8 cellular contexts compared by ENCODE assay signal in genomic region chr14:22570132-22570949, GRCh38. TPM values are rescaled to one million over a fixed set of nuclear protein-coding genes. Genes with fewer than 3 reads are reported as not detected.
A peak's percentile ranks its signal among the peaks of the same experiment; 100 is the strongest.
DNase-seq lines count a peak whose midpoint lies in the region; ATAC-seq and TF ChIP-seq lines count a peak whose summit lies in the region.

No MANE protein-coding gene starts in this region.

- DNase-seq in CD4-positive, alpha-beta T cell = peak; percentile 63 to 87 (median 74)
- DNase-seq in NCI-H510A (lab: John Stamatoyannopoulos, UW) (peak; percentile 13), chondrocyte (ENCODE audit: low spot score) (no peak), left lobe of liver (ENCODE audit: low spot score) (peak; percentile 65)
- peak in 2 of 3 experiments; percentile 67 to 81 for DNase-seq in stimulated activated CD4-positive, alpha-beta T cell treated with anti-CD3 and anti-CD28 coated beads, TNF-alpha, amount 100 ng/mL, for 24 hours (ENCODE audit: low read depth in 3 of 3)

- H3K27me3 Mint-ChIP-seq in CD4-positive, alpha-beta T cell = no peaks in the 10 kb centered on the region
- H3K27me3 Mint-ChIP-seq in chondrocyte (ENCODE audit: low read depth) = no peaks in the 10 kb centered on the region

- intact Hi-C loops in CD4-positive, alpha-beta T cell (cut with DNase I, micrococcal nuclease) = loop anchor here (1.0 to 5.0 kb wide), 13 partner anchors 13 to 653 kb away; partner anchors contain the start of genes CDH24 (in 2 of the 2), AJUBA (in 1 of the 2), DAD1 (in 1 of the 2) and OR6J1 (in 1 of the 2)

- POLR2A ChIA-PET in CD4-positive, alpha-beta T cell (lab: Charles Lee) = interaction anchor here (0.5 to 4.9 kb wide), 89 partner anchors 8 to 859 kb away, joined by 3 to 218 read pairs (median 5); partner anchors contain the start of genes ABHD4, AJUBA, DAD1 and LRP10

- H3K9me3 Mint-ChIP-seq in CD4-positive, alpha-beta T cell = no peaks in the 10 kb centered on the region
- H3K9me3 Mint-ChIP-seq in chondrocyte (ENCODE audit: low read depth) = no peaks in the 10 kb centered on the region

- H3K27ac Mint-ChIP-seq in CD4-positive, alpha-beta T cell = peak overlapping the region; percentile 97
- H3K27ac Mint-ChIP-seq in chondrocyte (ENCODE audit: unreplicated experiment) = peak overlapping the region; percentile 85

- peaks cover 52% of the 10 kb centered on the region for H3K36me3 Mint-ChIP-seq in CD4-positive, alpha-beta T cell (ENCODE audit: low read depth)
- peaks cover 33% of the 10 kb centered on the region for H3K36me3 Mint-ChIP-seq in chondrocyte (ENCODE audit: low read depth)

- H3K27me3 ChIP-seq in CD4-positive, alpha-beta T cell (ENCODE audit: control insufficient read depth, insufficient read depth, low read length) = no peaks in the 10 kb centered on the region

- CTCF ChIA-PET in CD4-positive, alpha-beta T cell (lab: Charles Lee) = interaction anchor here (0.6 to 10.2 kb wide), 115 partner anchors 8 to 1071 kb away, joined by 3 to 211 read pairs (median 5); partner anchors contain the start of genes ABHD4, AJUBA, DAD1 and LRP10

- peaks cover 71% of the 10 kb centered on the region for H3K4me1 Mint-ChIP-seq in CD4-positive, alpha-beta T cell (ENCODE audit: low read depth)
- H3K4me1 Mint-ChIP-seq in chondrocyte (ENCODE audit: low read depth) = peaks cover 40% of the 10 kb centered on the region

- H3K4me3 Mint-ChIP-seq in CD4-positive, alpha-beta T cell = peak overlapping the region; percentile 73
- no peak overlapping the region for H3K4me3 Mint-ChIP-seq in chondrocyte (ENCODE audit: unreplicated experiment)

- H3K9me3 ChIP-seq in CD4-positive, alpha-beta T cell (ENCODE audit: control insufficient read depth, low read length) = no peaks in the 10 kb centered on the region

- ATAC-seq in CD4-positive, alpha-beta T cell (ENCODE audit: poor library complexity) = peak; percentile 85
- peak; percentile 60 for ATAC-seq in GM19351 (IDR thresholded peaks at IDR 0.05; ENCODE audit: unreplicated experiment)
- ATAC-seq in HG03460 (IDR thresholded peaks at IDR 0.05; ENCODE audit: unreplicated experiment) = peak; percentile 58
- ATAC-seq in activated CD4-positive, CD25-positive, alpha-beta regulatory T cell treated with anti-CD3 and anti-CD28 coated beads, Interleukin-2, amount 50 U/mL, for 24 hours = peak; percentile 61 to 66
- ATAC-seq in left lobe of liver = peak; percentile 97

- peak overlapping the region; percentile 92 for H3K27ac ChIP-seq in CD4-positive, alpha-beta T cell (ENCODE audit: low read depth, low read length)

- peak; percentile 92 for TF ChIP-seq CTCF in CD4-positive, alpha-beta T cell (IDR thresholded peaks at IDR 0.05)
- TF ChIP-seq CTCF in chondrocyte (IDR thresholded peaks at IDR 0.05) = peak; percentile 92

RNA-seq across cellular contexts. Expression of gene DAD1, which starts 18.7 kb away (rescaled TPM):
- total RNA-seq in CD4-positive, alpha-beta T cell = 10 to 100 TPM; 41.8 to 44.1 TPM
- total RNA-seq in chondrocyte = 248 to 266 TPM (median 253 TPM) in 3 replicates
- 133 TPM for total RNA-seq in left lobe of liver

RNA-seq across cellular contexts. Expression of gene ABHD4, which starts 27.8 kb away (rescaled TPM):
- total RNA-seq in CD4-positive, alpha-beta T cell = 1 to 10 TPM; 7.1 to 8.9 TPM
- total RNA-seq in chondrocyte (52.1 to 89.9 TPM (median 88.0 TPM) in 3 replicates), left lobe of liver (20.0 TPM)
